Comparison of ENCODE assay signal across 13 cellular contexts in genomic region chrX:120753413-120754251, GRCh38.
A peak's percentile ranks its signal among the peaks of the same experiment; 100 is the strongest.
DNase-seq lines count a peak whose midpoint lies in the region; ATAC-seq, FAIRE-seq and TF ChIP-seq lines count a peak whose summit lies in the region.
"Had no signal": no experiment of that assay in that cellular context is flagged by ENCODE, and none has a peak within 500 bp of the region (broad histone marks: within the 10 kb centered on the region; RNA-seq: fewer than 3 reads in every experiment).

No MANE protein-coding gene starts in this region.

- TF ChIP-seq EP300 in HepG2 (IDR thresholded peaks at IDR 0.05; ENCODE audit: low read depth in 2 of 2, low read length in 2 of 2) (no peak), HepG2 (CRISPR knock-in tag; IDR thresholded peaks at IDR 0.05; ENCODE audit: borderline replicate concordance) (no peak)

- BruUV-seq in HepG2 (replicated peaks; lab: Mats Ljungman, UMichigan): no TSS peak

- H3K9me3 ChIP-seq in DND-41 (ENCODE audit: insufficient read depth, low read length, severe bottlenecking) (no peaks in the 10 kb centered on the region), SU-DHL-6 (ENCODE audit: insufficient read depth, low read length) (no peaks in the 10 kb centered on the region), HepG2 (ENCODE audit: low read length) (no peaks in the 10 kb centered on the region), mesenchymal stem cell (ENCODE audit: control insufficient read depth, low read length) (no peaks in the 10 kb centered on the region), HAP-1 (no peaks in the 10 kb centered on the region)

- peaks cover 5% of the 10 kb centered on the region for H3K9me3 Mint-ChIP-seq in chondrocyte (ENCODE audit: low read depth)
- H3K9me3 Mint-ChIP-seq: effector memory CD8-positive, alpha-beta T cell had no signal

- no peaks in the 10 kb centered on the region for H3K79me1 ChIP-seq in mesenchymal stem cell (replicated peaks; ENCODE audit: low read length, poor library complexity, severe bottlenecking)

- peak overlapping the region; percentile 66; the same call in 1 of the 2 replicates for H3K27ac ChIP-seq in DND-41 (ENCODE audit: low read length)
- H3K27ac ChIP-seq in SU-DHL-6 (ENCODE audit: low read depth, low read length): peak overlapping the region; percentile 100
- peak overlapping the region; percentile 84 for H3K27ac ChIP-seq in HepG2 (ENCODE audit: extremely low read length, insufficient read depth, low read length)
- H3K27ac ChIP-seq in mesenchymal stem cell (ENCODE audit: low read length, poor library complexity, severe bottlenecking): no peak overlapping the region

- H3K4me1 Mint-ChIP-seq in chondrocyte (ENCODE audit: low read depth): peaks cover 6% of the 10 kb centered on the region

- no peak overlapping the region for H4K91ac ChIP-seq in mesenchymal stem cell (ENCODE audit: low read length)

- H3K36me3 ChIP-seq in DND-41 (ENCODE audit: insufficient read depth, low read length) (no peaks in the 10 kb centered on the region), SU-DHL-6 (ENCODE audit: low read length) (no peaks in the 10 kb centered on the region), HepG2 (replicated peaks in 1 of 2; ENCODE audit: control insufficient read depth in 1 of 2, insufficient read depth in 2 of 2, low read length in 2 of 2) (no peaks in the 10 kb centered on the region), mesenchymal stem cell (ENCODE audit: control insufficient read depth in 1 of 2, insufficient read depth in 2 of 2, low read depth in 1 of 2, low read length in 2 of 2) (no peaks in the 10 kb centered on the region), HAP-1 (replicated peaks) (no peaks in the 10 kb centered on the region)

- no peak for TF ChIP-seq RAD21 in HepG2 (CRISPR knock-in tag; IDR thresholded peaks at IDR 0.05)

- peak overlapping the region; percentile 16; the same call in 1 of the 2 replicates for H2AFZ ChIP-seq in DND-41 (ENCODE audit: low read depth, low read length)
- no peak overlapping the region for H2AFZ ChIP-seq in SU-DHL-6 (ENCODE audit: low read depth, low read length, severe bottlenecking)
- no peak overlapping the region for H2AFZ ChIP-seq in HepG2 (ENCODE audit: low read length)
- no peak overlapping the region for H2AFZ ChIP-seq in mesenchymal stem cell (ENCODE audit: low read depth, low read length)

- WGBS in HepG2 (ENCODE audit: low lambda C conversion rate): 92% methylated on average over 8 of the region's 10 CpGs
- 57% methylated on average over 9 of the region's 10 CpGs for WGBS in mesenchymal stem cell

- no peak overlapping the region for H2BK5ac ChIP-seq in mesenchymal stem cell (ENCODE audit: low read depth, low read length, poor library complexity, severe bottlenecking)

- no peak overlapping the region for H2BK120ac ChIP-seq in mesenchymal stem cell (ENCODE audit: low read depth, low read length)

- no peak overlapping the region for H2AK5ac ChIP-seq in mesenchymal stem cell (ENCODE audit: low read length, severe bottlenecking)

- no peaks in the 10 kb centered on the region for H3K27me3 Mint-ChIP-seq in chondrocyte (ENCODE audit: low read depth)

- H3K36me3 Mint-ChIP-seq in chondrocyte (ENCODE audit: low read depth): no peaks in the 10 kb centered on the region

- H3K23ac ChIP-seq in mesenchymal stem cell (ENCODE audit: low read length in 2 of 2): no peak overlapping the region

- no peaks in the 10 kb centered on the region for H3K79me2 ChIP-seq in DND-41 (ENCODE audit: insufficient read depth, low read length)
- H3K79me2 ChIP-seq in SU-DHL-6 (ENCODE audit: insufficient read depth, low read length): no peaks in the 10 kb centered on the region; the same call in 1 of the 2 replicates
- peaks cover 3% of the 10 kb centered on the region for H3K79me2 ChIP-seq in HepG2 (ENCODE audit: insufficient read depth, low read length)

- no peak overlapping the region for H3K4ac ChIP-seq in mesenchymal stem cell (ENCODE audit: low read depth in 1 of 2, low read length in 2 of 2)

- H4K8ac ChIP-seq in mesenchymal stem cell (ENCODE audit: low read length): no peak overlapping the region

- intact Hi-C loops in HepG2 (cut with micrococcal nuclease; ENCODE audit: unreplicated experiment): no loop called here

- peaks cover 50% of the 10 kb centered on the region for H3F3A ChIP-seq in SU-DHL-6 (ENCODE audit: insufficient read depth)

- no peak overlapping the region for H3K27ac Mint-ChIP-seq in chondrocyte (ENCODE audit: unreplicated experiment)
- H3K27ac Mint-ChIP-seq: effector memory CD8-positive, alpha-beta T cell had no signal

- H3K9me2 ChIP-seq in SU-DHL-6 (replicated peaks; ENCODE audit: insufficient read depth, low read length): no peaks in the 10 kb centered on the region

- no peak overlapping the region for H2BK12ac ChIP-seq in mesenchymal stem cell (ENCODE audit: low read length in 2 of 2)

- in situ Hi-C loops in HepG2 (cut with HindIII; ENCODE audit: extremely low pct_ligation_motif_present, low pct_unique_long_range_greater_than_20kb): loop anchor here (10.0 kb wide), 1 partner anchor 259 kb away; no protein-coding TSS in a partner anchor
- in situ Hi-C loops in HAP-1 (cut with MboI; ENCODE audit: low sequenced_read_pairs): loop anchor here (10.0 kb wide), 1 partner anchor 239 kb away; no protein-coding TSS in a partner anchor

- CTCF ChIA-PET in HepG2 (lab: Yijun Ruan, JAX; ENCODE audit: low intra/inter-chr PET ratio, low total read pairs): no interaction called here

- H3K4me2 ChIP-seq in DND-41 (ENCODE audit: insufficient read depth, low read length): no peak overlapping the region
- peak overlapping the region; percentile 98 for H3K4me2 ChIP-seq in SU-DHL-6 (ENCODE audit: low read depth, low read length, poor library complexity, severe bottlenecking)
- peak overlapping the region; percentile 79 for H3K4me2 ChIP-seq in HepG2 (ENCODE audit: low read depth, low read length)
- no peak overlapping the region for H3K4me2 ChIP-seq in mesenchymal stem cell (ENCODE audit: low read length, poor library complexity, severe bottlenecking)

- TF ChIP-seq CTCF in DND-41 (IDR thresholded peaks at IDR 0.05; ENCODE audit: borderline replicate concordance, extremely low read depth, low read length, poor library complexity, severe bottlenecking): peak; percentile 19
- TF ChIP-seq CTCF in SU-DHL-6 (IDR thresholded peaks at IDR 0.05; ENCODE audit: insufficient read depth, low read length, poor library complexity, severe bottlenecking): no peak
- TF ChIP-seq CTCF in HepG2 (CRISPR knock-in tag; IDR thresholded peaks at IDR 0.05): no peak
- no peak for TF ChIP-seq CTCF in chondrocyte (IDR thresholded peaks at IDR 0.05)

- TF ChIP-seq POLR2A in HepG2 (IDR thresholded peaks at IDR 0.05; ENCODE audit: insufficient read depth in 1 of 2, low read depth in 2 of 2, low read length in 2 of 2): no peak

- POLR2A ChIA-PET in HepG2 (lab: Yijun Ruan, JAX): interaction anchor here (0.7 to 2.3 kb wide), 11 partner anchors 8 to 285 kb away, joined by 3 to 18 read pairs (median 5); partner anchors contain the start of genes CUL4B, LAMP2 and MCTS1

- FAIRE-seq in GM19239 (lab: Jason Lieb, UNC) (peak; percentile 93), HepG2 (lab: Jason Lieb, UNC) (no peak)

- H3K18ac ChIP-seq in mesenchymal stem cell (ENCODE audit: low read depth in 1 of 2, low read length in 2 of 2): no peak overlapping the region

- DNase-seq in DND-41: no peak
- DNase-seq in GM19239 (ENCODE audit: insufficient read length, low spot score): no peak
- no peak for DNase-seq in HepG2 (ENCODE audit: low spot score)
- no peak for DNase-seq in DMS114 treated with DMSO at 0.1 percent for 48 hours (lab: John Stamatoyannopoulos, UW; ENCODE audit: unreplicated experiment)
- no peak for DNase-seq in chondrocyte (ENCODE audit: low spot score)
- DNase-seq in mesenchymal stem cell: no peak
- DNase-seq in HAP-1 (ENCODE audit: low spot score in 2 of 2): no peak
- DNase-seq: amygdala; COR-L47; effector memory CD8-positive, alpha-beta T cell; NCI-H2081 treated with DMSO at 0.1 percent for 48 hours; RPMI8226 had no signal

- H2BK15ac ChIP-seq in mesenchymal stem cell (ENCODE audit: low read depth, poor library complexity, severe bottlenecking): no peak overlapping the region

- H3K9ac ChIP-seq in DND-41 (ENCODE audit: low read depth, low read length) (0 out of 2 replicates have a peak overlapping the region, but pooled peaks have one; percentile 18), SU-DHL-6 (ENCODE audit: low read length) (peak overlapping the region; percentile 64), HepG2 (ENCODE audit: insufficient read depth, low read depth, low read length) (peak overlapping the region; percentile 69; the same call in 1 of the 2 replicates), mesenchymal stem cell (ENCODE audit: low read length) (no peak overlapping the region)

- no peaks in the 10 kb centered on the region for H4K20me1 ChIP-seq in DND-41 (ENCODE audit: insufficient read depth, low read length)
- no peaks in the 10 kb centered on the region for H4K20me1 ChIP-seq in SU-DHL-6 (ENCODE audit: low read depth, low read length)
- no peaks in the 10 kb centered on the region for H4K20me1 ChIP-seq in HepG2 (ENCODE audit: insufficient read depth, low read length)

- H3K27me3 ChIP-seq in DND-41 (ENCODE audit: insufficient read depth, low read length, poor library complexity) (no peaks in the 10 kb centered on the region), SU-DHL-6 (ENCODE audit: low read length) (no peaks in the 10 kb centered on the region), HepG2 (ENCODE audit: control insufficient read depth in 1 of 2, insufficient read depth in 2 of 2, low read length in 2 of 2) (no peaks in the 10 kb centered on the region), mesenchymal stem cell (ENCODE audit: control insufficient read depth in 1 of 2, insufficient read depth in 1 of 2, low read length in 2 of 2) (no peaks in the 10 kb centered on the region), HAP-1 (ENCODE audit: low read depth) (no peaks in the 10 kb centered on the region)

- no peak overlapping the region for H3K4me3 Mint-ChIP-seq in chondrocyte (ENCODE audit: unreplicated experiment)
- H3K4me3 Mint-ChIP-seq: effector memory CD8-positive, alpha-beta T cell had no signal

- H3K14ac ChIP-seq in mesenchymal stem cell (ENCODE audit: low read length in 2 of 2): no peak overlapping the region

- ATAC-seq in DND-41 (ENCODE audit: insufficient read depth, low read depth) (no peak), HepG2 (no peak)
- ATAC-seq: effector memory CD8-positive, alpha-beta T cell had no signal

- peaks cover 42% of the 10 kb centered on the region for H3K4me1 ChIP-seq in DND-41 (ENCODE audit: insufficient read depth, low read length)
- peaks cover 75% of the 10 kb centered on the region for H3K4me1 ChIP-seq in HepG2 (ENCODE audit: insufficient read depth, low read length)
- H3K4me1 ChIP-seq in mesenchymal stem cell (ENCODE audit: control insufficient read depth, insufficient read depth, low read depth, low read length): peaks cover 4% of the 10 kb centered on the region
- H3K4me1 ChIP-seq in HAP-1: peaks cover 7% of the 10 kb centered on the region

- H3K4me3 ChIP-seq in DND-41 (ENCODE audit: low read depth in 1 of 2, low read length in 2 of 2): no peak overlapping the region
- H3K4me3 ChIP-seq in SU-DHL-6 (ENCODE audit: insufficient read depth, low read length, poor library complexity, severe bottlenecking): peak overlapping the region; percentile 52
- no peak overlapping the region; a peak in 1 of 6 replicates for H3K4me3 ChIP-seq in HepG2 (replicated peaks in 1 of 3; ENCODE audit: insufficient read depth in 1 of 3, low read depth in 2 of 3, low read length in 3 of 3)
- no peak overlapping the region for H3K4me3 ChIP-seq in mesenchymal stem cell (ENCODE audit: insufficient read depth in 1 of 2, low read depth in 1 of 2, low read length in 2 of 2)
- no peak overlapping the region for H3K4me3 ChIP-seq in HAP-1

Comparison
In these comparisons a context has a peak if more than half of its experiments do, and no peak if none do; other contexts are left out.
1. H3K4me2 ChIP-seq: peak in SU-DHL-6 (single experiment) and HepG2 (single experiment); none in DND-41 (single experiment) and mesenchymal stem cell (single experiment).